In the genomic region with DNA sequence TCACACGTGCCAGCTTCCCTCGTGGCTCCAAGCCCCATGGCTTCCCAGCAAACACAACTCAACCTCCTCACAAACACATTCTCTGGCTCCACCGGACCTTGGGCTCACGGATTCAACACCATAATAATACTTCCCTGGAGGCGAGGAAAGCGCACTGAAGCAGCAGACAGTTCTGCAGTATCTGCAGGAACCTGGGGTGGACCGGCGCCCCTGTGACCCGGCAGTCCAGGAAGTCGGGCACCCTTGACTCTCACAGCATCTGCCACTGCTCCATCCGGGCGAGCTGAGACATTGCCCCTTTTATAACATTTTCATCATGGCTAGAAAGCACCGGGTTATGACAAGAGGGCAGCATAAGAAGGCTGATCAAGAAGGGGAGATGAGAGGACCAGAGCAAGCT, we compare ENCODE assay signal across 30 cellular contexts. TPM values are rescaled to one million over a fixed set of nuclear protein-coding genes. Genes with fewer than 3 reads are reported as not detected.
DNase-seq lines count a peak whose midpoint lies in the region; ATAC-seq, FAIRE-seq and TF ChIP-seq lines count a peak whose summit lies in the region.
"Had no signal": no experiment of that assay in that cellular context is flagged by ENCODE, and none has a peak within 500 bp of the region (broad histone marks: within the 10 kb centered on the region; RNA-seq: fewer than 3 reads in every experiment).

No MANE protein-coding gene starts in this region.

- H3K27me3 Mint-ChIP-seq in nephron progenitor cell (ENCODE audit: low read depth, poor library complexity) = peaks cover 8% of the 10 kb centered on the region
- H3K27me3 Mint-ChIP-seq: CD4-positive, CD25-positive, alpha-beta regulatory T cell had no signal

- TF ChIP-seq CTCF in HepG2 (CRISPR knock-in tag; IDR thresholded peaks at IDR 0.05) (no peak), right lobe of liver (IDR thresholded peaks at IDR 0.05) (no peak), kidney (IDR thresholded peaks at IDR 0.05; ENCODE audit: borderline replicate concordance, extremely low read depth, insufficient read depth) (no peak), nephron progenitor cell (IDR thresholded peaks at IDR 0.05) (no peak)

- ATAC-seq in HepG2 = no peak
- no peak for ATAC-seq in right lobe of liver
- ATAC-seq in HG03139 (IDR thresholded peaks at IDR 0.05; ENCODE audit: unreplicated experiment) = no peak
- ATAC-seq: GM12878 had no signal

- no peak overlapping the region for H3K4me3 ChIP-seq in HepG2 (replicated peaks in 1 of 3; ENCODE audit: insufficient read depth in 1 of 3, low read depth in 2 of 3, low read length in 3 of 3)
- H3K4me3 ChIP-seq in right lobe of liver = no peak overlapping the region
- no peak overlapping the region for H3K4me3 ChIP-seq in kidney (ENCODE audit: low read length in 2 of 2)
- no peak overlapping the region for H3K4me3 ChIP-seq in Karpas-422 (ENCODE audit: low read length)
- H3K4me3 ChIP-seq: BLaER1, GM12878 had no signal

- intact Hi-C loops in HepG2 (cut with micrococcal nuclease; ENCODE audit: unreplicated experiment) (no loop called here), right lobe of liver (cut with DNase I) (no loop called here), kidney (cut with DNase I) (no loop called here), posterior vena cava (cut with DNase I) (no loop called here)

- H3K9me2 ChIP-seq in Karpas-422 (replicated peaks; ENCODE audit: insufficient read depth, low read length) = no peaks in the 10 kb centered on the region

- DNase-seq in HepG2 (ENCODE audit: low spot score) (no peak), right lobe of liver (no peak), kidney (peak; percentile 39), posterior vena cava (ENCODE audit: low spot score) (peak; percentile 47), nephron progenitor cell (no peak), Karpas-422 (no peak)
- DNase-seq: 8988T; ACHN; BE2C; C1 segment of cervical spinal cord; CD4-positive, alpha-beta memory T cell; CD4-positive, CD25-positive, alpha-beta regulatory T cell; CD8-positive, alpha-beta memory T cell; COR-L47; DMS 273 treated with DMSO at 0.1 percent for 48 hours; DMS153; DMS53; DMS79; DND-41; EL; GDM1 had no signal

- WGBS in HepG2 (ENCODE audit: low lambda C conversion rate) = 5% methylated on average over 13 of the region's 13 CpGs
- WGBS in right lobe of liver (ENCODE audit: insufficient coverage, low coverage, low lambda C conversion rate, missing lambda C conversion rate) = 58% methylated on average over 8 of the region's 13 CpGs

- H3K27ac Mint-ChIP-seq in nephron progenitor cell = no peak overlapping the region
- H3K27ac Mint-ChIP-seq: CD14-positive monocyte; CD4-positive, alpha-beta memory T cell; CD4-positive, CD25-positive, alpha-beta regulatory T cell; CD8-positive, alpha-beta memory T cell had no signal

- peaks cover 5% of the 10 kb centered on the region for H3K4me1 Mint-ChIP-seq in nephron progenitor cell
- H3K4me1 Mint-ChIP-seq: CD4-positive, alpha-beta memory T cell; CD4-positive, CD25-positive, alpha-beta regulatory T cell; CD8-positive, alpha-beta memory T cell had no signal

- BruUV-seq in HepG2 (replicated peaks; lab: Mats Ljungman, UMichigan) = no TSS peak

- H3K27me3 ChIP-seq in HepG2 (ENCODE audit: control insufficient read depth in 1 of 2, insufficient read depth in 2 of 2, low read length in 2 of 2) (peaks cover 5 to 73% of the 10 kb centered on the region in 2 experiments; a peak in 4 of 5 replicates), right lobe of liver (no peaks in the 10 kb centered on the region), Karpas-422 (ENCODE audit: low read length) (no peaks in the 10 kb centered on the region)
- H3K27me3 ChIP-seq: BE2C, BLaER1 had no signal

- H3K9me3 ChIP-seq in HepG2 (ENCODE audit: low read length) (no peaks in the 10 kb centered on the region), right lobe of liver (no peaks in the 10 kb centered on the region), kidney (ENCODE audit: control insufficient read depth in 1 of 2, low read length in 2 of 2) (no peaks in the 10 kb centered on the region), Karpas-422 (ENCODE audit: low read length) (no peaks in the 10 kb centered on the region)
- H3K9me3 ChIP-seq: BE2C, BLaER1 had no signal

- no peaks in the 10 kb centered on the region for H3K36me3 ChIP-seq in HepG2 (replicated peaks in 1 of 2; ENCODE audit: control insufficient read depth in 1 of 2, insufficient read depth in 2 of 2, low read length in 2 of 2)
- H3K36me3 ChIP-seq in right lobe of liver = no peaks in the 10 kb centered on the region
- no peaks in the 10 kb centered on the region for H3K36me3 ChIP-seq in kidney (ENCODE audit: control insufficient read depth in 1 of 2, insufficient read depth in 2 of 2, low read length in 2 of 2)
- no peaks in the 10 kb centered on the region for H3K36me3 ChIP-seq in Karpas-422 (ENCODE audit: insufficient read depth, low read length)
- H3K36me3 ChIP-seq: BE2C, BLaER1 had no signal

- H2AFZ ChIP-seq in HepG2 (ENCODE audit: low read length) (no peak overlapping the region), Karpas-422 (ENCODE audit: low read length) (no peak overlapping the region)

- CTCF ChIA-PET in HepG2 (lab: Yijun Ruan, JAX; ENCODE audit: low intra/inter-chr PET ratio, low total read pairs) = no interaction called here

- H3K4me3 Mint-ChIP-seq in nephron progenitor cell = no peak overlapping the region
- H3K4me3 Mint-ChIP-seq: CD14-positive monocyte; CD4-positive, alpha-beta memory T cell; CD4-positive, CD25-positive, alpha-beta regulatory T cell; CD8-positive, alpha-beta memory T cell had no signal

- H3K9me3 Mint-ChIP-seq in nephron progenitor cell = no peaks in the 10 kb centered on the region
- H3K9me3 Mint-ChIP-seq: CD4-positive, CD25-positive, alpha-beta regulatory T cell; CD8-positive, alpha-beta memory T cell had no signal

- no peaks in the 10 kb centered on the region for H3K36me3 Mint-ChIP-seq in nephron progenitor cell (ENCODE audit: low read depth)
- H3K36me3 Mint-ChIP-seq: CD14-positive monocyte; CD4-positive, alpha-beta memory T cell; CD4-positive, CD25-positive, alpha-beta regulatory T cell; CD8-positive, alpha-beta memory T cell had no signal

- no peak for FAIRE-seq in HepG2 (lab: Jason Lieb, UNC)
- FAIRE-seq in kidney (lab: Jason Lieb, UNC) = no peak
- FAIRE-seq: A204.1, GM12878, GM12892, GM18507 had no signal

- H3K4me2 ChIP-seq in HepG2 (ENCODE audit: low read depth, low read length) = no peak overlapping the region
- no peak overlapping the region for H3K4me2 ChIP-seq in Karpas-422 (ENCODE audit: low read depth, low read length, poor library complexity, severe bottlenecking)
- H3K4me2 ChIP-seq: BLaER1 had no signal

- POLR2A ChIA-PET in HepG2 (lab: Yijun Ruan, JAX) = no interaction called here

- H3K27ac ChIP-seq in HepG2 (ENCODE audit: extremely low read length, insufficient read depth, low read length) = no peak overlapping the region
- H3K27ac ChIP-seq in right lobe of liver = no peak overlapping the region
- H3K27ac ChIP-seq in kidney (ENCODE audit: low read depth in 2 of 2, low read length in 2 of 2) = no peak overlapping the region
- no peak overlapping the region for H3K27ac ChIP-seq in Karpas-422 (ENCODE audit: low read length)
- H3K27ac ChIP-seq: BLaER1 had no signal

- in situ Hi-C loops in HepG2 (cut with HindIII; ENCODE audit: extremely low pct_ligation_motif_present, low pct_unique_long_range_greater_than_20kb) = no loop called here

- TF ChIP-seq POLR2A in HepG2 (IDR thresholded peaks at IDR 0.05; ENCODE audit: insufficient read depth in 1 of 2, low read depth in 2 of 2, low read length in 2 of 2) (no peak), right lobe of liver (IDR thresholded peaks at IDR 0.05) (no peak)

- H3K9ac ChIP-seq in HepG2 (ENCODE audit: insufficient read depth, low read depth, low read length) (no peak overlapping the region), kidney (ENCODE audit: low read length in 2 of 2) (no peak overlapping the region), Karpas-422 (ENCODE audit: low read length) (no peak overlapping the region)
- H3K9ac ChIP-seq: BLaER1 had no signal

- TF ChIP-seq EP300 in HepG2 (IDR thresholded peaks at IDR 0.05; ENCODE audit: low read depth in 2 of 2, low read length in 2 of 2) (no peak), HepG2 (CRISPR knock-in tag; IDR thresholded peaks at IDR 0.05; ENCODE audit: borderline replicate concordance) (no peak)

- no peaks in the 10 kb centered on the region for H3K79me2 ChIP-seq in HepG2 (ENCODE audit: insufficient read depth, low read length)
- no peaks in the 10 kb centered on the region for H3K79me2 ChIP-seq in Karpas-422 (ENCODE audit: low read length)

- H4K20me1 ChIP-seq in HepG2 (ENCODE audit: insufficient read depth, low read length) (no peaks in the 10 kb centered on the region), Karpas-422 (ENCODE audit: insufficient read depth, low read depth, low read length) (no peaks in the 10 kb centered on the region)
- H4K20me1 ChIP-seq: BLaER1 had no signal

- TF ChIP-seq RAD21 in HepG2 (CRISPR knock-in tag; IDR thresholded peaks at IDR 0.05) = no peak

- H3K4me1 ChIP-seq in HepG2 (ENCODE audit: insufficient read depth, low read length) = no peaks in the 10 kb centered on the region
- H3K4me1 ChIP-seq in right lobe of liver = no peaks in the 10 kb centered on the region
- no peaks in the 10 kb centered on the region for H3K4me1 ChIP-seq in kidney (ENCODE audit: control insufficient read depth in 1 of 2, insufficient read depth in 1 of 2, low read depth in 1 of 2, low read length in 2 of 2)
- H3K4me1 ChIP-seq in Karpas-422 (ENCODE audit: low read length) = no peaks in the 10 kb centered on the region
- H3K4me1 ChIP-seq: BE2C, BLaER1 had no signal

RNA-seq across cellular contexts. Expression of gene CDH5, which starts 57.1 kb away (rescaled TPM):
- total RNA-seq in HepG2 (2016; rRNA removed; fragmentation: Illumina TruSeq; extraction: Trizol) (0.34 and 0.71 TPM in 2 replicates), right lobe of liver (10 to 100 TPM in 5 of 6 experiments, 1 to 10 TPM in 1; 9.0 to 25.7 (median 15.4) TPM), kidney (41.3 TPM), posterior vena cava (10 to 100 TPM; 43.1 to 50.2 TPM)
- total RNA-seq in HepG2 (2016; cell fraction: cytosol; rRNA removed; fragmentation: Illumina TruSeq; extraction: Trizol; ENCODE audit: low read depth) = not detected in 2 replicates
- 0.37 and 0.46 TPM in 2 replicates for total RNA-seq in HepG2 (2016; cell fraction: insoluble cytoplasmic fraction; rRNA removed; fragmentation: Illumina TruSeq; extraction: Trizol)
- total RNA-seq in HepG2 (2016; cell fraction: membrane; rRNA removed; fragmentation: Illumina TruSeq; extraction: Trizol) = 0.15 and 0.24 TPM in 2 replicates
- total RNA-seq in HepG2 (2016; cell fraction: nucleus; rRNA removed; fragmentation: Illumina TruSeq; extraction: Trizol) = 0.53 and 0.99 TPM in 2 replicates
- polyA plus RNA-seq in HepG2 (2011; rRNA removed) (1.0 and 1.1 TPM in 2 replicates), kidney (ENCODE audit: insufficient read depth, low read depth, low replicate concordance) (13.9 TPM)
- polyA plus RNA-seq in HepG2 (2011; cell fraction: cytosol; rRNA removed) = 0.85 and 1.1 TPM in 2 replicates
- 0.78 and 1.3 TPM in 2 replicates for polyA plus RNA-seq in HepG2 (2011; cell fraction: nucleus; rRNA removed)
- 0.63 and 2.2 TPM in 2 replicates for polyA plus RNA-seq in HepG2 (2012)
- polyA plus RNA-seq in HepG2 (2016; cell fraction: cytosol; fragmentation: Illumina TruSeq; extraction: Trizol; ENCODE audit: low read depth) = 0.03 and 0.07 TPM in 2 replicates
- polyA plus RNA-seq in HepG2 (2016; cell fraction: insoluble cytoplasmic fraction; fragmentation: Illumina TruSeq; extraction: Trizol; ENCODE audit: low read depth) = 0.11 and 0.25 TPM in 2 replicates
- 0.09 and 0.19 TPM in 2 replicates for polyA plus RNA-seq in HepG2 (2016; cell fraction: membrane; fragmentation: Illumina TruSeq; extraction: Trizol; ENCODE audit: low read depth)
- polyA plus RNA-seq in HepG2 (2016; cell fraction: nucleus; fragmentation: Illumina TruSeq; extraction: Trizol; ENCODE audit: insufficient read depth, low read depth) = 0.67 and 0.83 TPM in 2 replicates
- 1.8 and 2.9 TPM in 2 replicates for polyA minus RNA-seq in HepG2 (2011; rRNA and poly(A)+ RNA removed; ENCODE audit: low replicate concordance)
- polyA minus RNA-seq in HepG2 (2011; cell fraction: cytosol; rRNA and poly(A)+ RNA removed) = 0.35 and 1.8 TPM in 2 replicates
- polyA minus RNA-seq in HepG2 (2011; cell fraction: nucleus; rRNA and poly(A)+ RNA removed) = 0.99 and 3.0 TPM in 2 replicates
- total RNA-seq in Karpas-422 (2014; rRNA removed; shearing (Covaris generic); ENCODE audit: low replicate concordance) = not detected in 2 replicates
- total RNA-seq: CD4-positive, alpha-beta memory T cell; CD4-positive, CD25-positive, alpha-beta regulatory T cell; CD8-positive, alpha-beta memory T cell; G401; GM12878 had no signal
- polyA plus RNA-seq: AG04450; CD4-positive, alpha-beta memory T cell; CD4-positive, CD25-positive, alpha-beta regulatory T cell; CD8-positive, alpha-beta memory T cell; GM12878 had no signal

Comparison
In these comparisons a context has a peak if more than half of its experiments do, and no peak if none do; other contexts are left out.
1. DNase-seq: peak in kidney (single experiment) and posterior vena cava (single experiment); none in HepG2 (single experiment), right lobe of liver (0 of 3), nephron progenitor cell (single experiment) and Karpas-422 (single experiment).